Comparison of ENCODE assay signal across 20 cellular contexts in genomic region chr15:99603828-99604227, GRCh38. TPM values are rescaled to one million over a fixed set of nuclear protein-coding genes. Genes with fewer than 3 reads are reported as not detected.
DNase-seq lines count a peak whose midpoint lies in the region; ATAC-seq and TF ChIP-seq lines count a peak whose summit lies in the region.
"Had no signal": no experiment of that assay in that cellular context is flagged by ENCODE, and none has a peak within 500 bp of the region (broad histone marks: within the 10 kb centered on the region; RNA-seq: fewer than 3 reads in every experiment).

No MANE protein-coding gene starts in this region.

- H3K27ac ChIP-seq in thoracic aorta: peak overlapping the region; percentile 15 to 20
- H3K27ac ChIP-seq: 22Rv1, skin epidermis, VCaP had no signal

- H3K36me3 ChIP-seq in thoracic aorta: peaks cover 5% of the 10 kb centered on the region

- peaks cover 12% of the 10 kb centered on the region for H3K9me3 Mint-ChIP-seq in activated naive CD8-positive, alpha-beta T cell treated with anti-CD3 and anti-CD28 coated beads, Interleukin-2, amount 50 U/mL, for 24 hours
- peaks cover 11% of the 10 kb centered on the region for H3K9me3 Mint-ChIP-seq in activated naive CD8-positive, alpha-beta T cell treated with anti-CD3 and anti-CD28 coated beads for 36 hours
- H3K9me3 Mint-ChIP-seq in activated B cell treated with CpG ODN at 0.5 μM for 24 hours: peaks cover 4% of the 10 kb centered on the region

- intact Hi-C loops in activated B cell treated with CpG ODN at 0.5 μM for 24 hours (cut with micrococcal nuclease): no loop called here

- H3K36me3 Mint-ChIP-seq in activated naive CD8-positive, alpha-beta T cell treated with anti-CD3 and anti-CD28 coated beads, Interleukin-2, amount 50 U/mL, for 24 hours (ENCODE audit: low read depth): peaks cover 57% of the 10 kb centered on the region
- peaks cover 73% of the 10 kb centered on the region for H3K36me3 Mint-ChIP-seq in activated naive CD8-positive, alpha-beta T cell treated with anti-CD3 and anti-CD28 coated beads for 36 hours
- peaks cover 70% of the 10 kb centered on the region for H3K36me3 Mint-ChIP-seq in activated B cell treated with CpG ODN at 0.5 μM for 24 hours (ENCODE audit: low read depth)

- CTCF ChIA-PET in activated B cell treated with CpG ODN at 0.5 μM for 24 hours (lab: Charles Lee): no interaction called here

- peak overlapping the region; percentile 51 for H3K27ac Mint-ChIP-seq in activated naive CD8-positive, alpha-beta T cell treated with anti-CD3 and anti-CD28 coated beads, Interleukin-2, amount 50 U/mL, for 24 hours
- H3K27ac Mint-ChIP-seq in activated naive CD8-positive, alpha-beta T cell treated with anti-CD3 and anti-CD28 coated beads for 36 hours: no peak overlapping the region
- peak overlapping the region; percentile 52 for H3K27ac Mint-ChIP-seq in activated B cell treated with CpG ODN at 0.5 μM for 24 hours
- H3K27ac Mint-ChIP-seq: activated CD4-positive, alpha-beta memory T cell treated with anti-CD3 and anti-CD28 coated beads for 36 hours had no signal

- H3K4me3 Mint-ChIP-seq in activated naive CD8-positive, alpha-beta T cell treated with anti-CD3 and anti-CD28 coated beads, Interleukin-2, amount 50 U/mL, for 24 hours: no peak overlapping the region
- H3K4me3 Mint-ChIP-seq in activated naive CD8-positive, alpha-beta T cell treated with anti-CD3 and anti-CD28 coated beads for 36 hours: no peak overlapping the region
- no peak overlapping the region for H3K4me3 Mint-ChIP-seq in activated B cell treated with CpG ODN at 0.5 μM for 24 hours
- H3K4me3 Mint-ChIP-seq: activated CD4-positive, alpha-beta memory T cell treated with anti-CD3 and anti-CD28 coated beads for 36 hours; stimulated activated naive B cell treated with anti-CD40 and anti-IgM and Interleukin-4, amounts not matched to agents 10 μg/mL and 1 μg/mL and 100 μg/mL, for 72 hours had no signal

- no peak for TF ChIP-seq CTCF in activated B cell treated with CpG ODN at 0.5 μM for 24 hours (IDR thresholded peaks at IDR 0.05)
- TF ChIP-seq CTCF in fibroblast of the aortic adventitia (IDR thresholded peaks at IDR 0.05; ENCODE audit: insufficient read depth, low read length): no peak
- TF ChIP-seq CTCF in thoracic aorta (IDR thresholded peaks at IDR 0.05): no peak

- DNase-seq in activated naive CD8-positive, alpha-beta T cell treated with anti-CD3 and anti-CD28 coated beads, Interleukin-2, amount 50 U/mL, for 24 hours: no peak
- DNase-seq in activated naive CD8-positive, alpha-beta T cell treated with anti-CD3 and anti-CD28 coated beads for 36 hours: no peak
- DNase-seq in activated B cell treated with CpG ODN at 0.5 μM for 24 hours (no peak), fibroblast of the aortic adventitia (ENCODE audit: low read depth) (peak; percentile 45), thoracic aorta (ENCODE audit: low spot score) (no peak), NCI-H774 (lab: John Stamatoyannopoulos, UW) (no peak), NCI-H1048 (lab: John Stamatoyannopoulos, UW) (no peak)
- DNase-seq in activated CD4-positive, alpha-beta T cell treated with anti-CD3 and anti-CD28 coated beads for 1 hour: no peak
- DNase-seq: activated CD4-positive, alpha-beta memory T cell treated with anti-CD3 and anti-CD28 coated beads for 36 hours; activated effector memory CD4-positive, alpha-beta T cell treated with Interleukin-2 at 50 U/mL for 16 hours; hypothalamus; islet precursor cell; mucosa of descending colon; NCI-H1694 treated with DMSO at 0.1 percent for 48 hours; NCI-H69; stimulated activated naive B cell treated with anti-CD40 and anti-IgM and Interleukin-4, amounts not matched to agents 10 μg/mL and 1 μg/mL and 100 μg/mL, for 72 hours had no signal

- H3K9me3 ChIP-seq in thoracic aorta: no peaks in the 10 kb centered on the region
- H3K9me3 ChIP-seq: mucosa of descending colon had no signal

- peaks cover 66% of the 10 kb centered on the region for H3K4me1 Mint-ChIP-seq in activated naive CD8-positive, alpha-beta T cell treated with anti-CD3 and anti-CD28 coated beads, Interleukin-2, amount 50 U/mL, for 24 hours
- peaks cover 60% of the 10 kb centered on the region for H3K4me1 Mint-ChIP-seq in activated naive CD8-positive, alpha-beta T cell treated with anti-CD3 and anti-CD28 coated beads for 36 hours
- H3K4me1 Mint-ChIP-seq in activated B cell treated with CpG ODN at 0.5 μM for 24 hours: peaks cover 79% of the 10 kb centered on the region

- POLR2A ChIA-PET in activated B cell treated with CpG ODN at 0.5 μM for 24 hours (lab: Charles Lee): interaction anchor here (0.6 kb wide), 1 partner anchor 9 kb away, joined by 3 read pairs; no protein-coding TSS in a partner anchor

- H3K27me3 Mint-ChIP-seq in activated naive CD8-positive, alpha-beta T cell treated with anti-CD3 and anti-CD28 coated beads, Interleukin-2, amount 50 U/mL, for 24 hours: no peaks in the 10 kb centered on the region
- H3K27me3 Mint-ChIP-seq in activated naive CD8-positive, alpha-beta T cell treated with anti-CD3 and anti-CD28 coated beads for 36 hours: no peaks in the 10 kb centered on the region
- H3K27me3 Mint-ChIP-seq in activated B cell treated with CpG ODN at 0.5 μM for 24 hours: no peaks in the 10 kb centered on the region
- H3K27me3 Mint-ChIP-seq: activated CD4-positive, alpha-beta memory T cell treated with anti-CD3 and anti-CD28 coated beads for 36 hours; stimulated activated naive B cell treated with anti-CD40 and anti-IgM and Interleukin-4, amounts not matched to agents 10 μg/mL and 1 μg/mL and 100 μg/mL, for 72 hours had no signal

- H3K4me1 ChIP-seq in thoracic aorta (ENCODE audit: control insufficient read depth in 1 of 2, low read depth in 2 of 2): peaks cover 25 to 37% of the 10 kb centered on the region in 2 donors

- no peak for ATAC-seq in activated naive CD8-positive, alpha-beta T cell treated with anti-CD3 and anti-CD28 coated beads, Interleukin-2, amount 50 U/mL, for 24 hours
- no peak for ATAC-seq in activated B cell treated with CpG ODN at 0.5 μM for 24 hours (ENCODE audit: low read depth)
- no peak for ATAC-seq in thoracic aorta (ENCODE audit: insufficient number of reproducible peaks, low FRiP score, low read depth)
- ATAC-seq: mucosa of descending colon; SK-N-SH treated with all-trans-retinoic acid at 6 μM for 48 hours; stimulated activated naive B cell treated with anti-CD40 and anti-IgM and Interleukin-4, amounts not matched to agents 10 μg/mL and 1 μg/mL and 100 μg/mL, for 72 hours had no signal

- H3K27me3 ChIP-seq in thoracic aorta (replicated peaks; ENCODE audit: insufficient read depth): no peaks in the 10 kb centered on the region

- H3K4me3 ChIP-seq in fibroblast of the aortic adventitia (ENCODE audit: low read depth, low read length) (no peak overlapping the region), thoracic aorta (no peak overlapping the region)
- H3K4me3 ChIP-seq: mucosa of descending colon, skin epidermis had no signal

RNA-seq across cellular contexts. Expression of gene MEF2A, which starts 38.0 kb away (rescaled TPM):
- total RNA-seq in activated naive CD8-positive, alpha-beta T cell treated with anti-CD3 and anti-CD28 coated beads for 36 hours: 10 to 100 TPM; 20.9 to 21.9 TPM
- total RNA-seq in activated B cell treated with CpG ODN at 0.5 μM for 24 hours: 75.7 and 88.3 TPM in 2 replicates
- 95.1 and 118 TPM in 2 replicates for total RNA-seq in fibroblast of the aortic adventitia (ENCODE audit: low replicate concordance)
- 100 to 1,000 TPM; 164 to 168 TPM for total RNA-seq in thoracic aorta
